In the genomic region with DNA sequence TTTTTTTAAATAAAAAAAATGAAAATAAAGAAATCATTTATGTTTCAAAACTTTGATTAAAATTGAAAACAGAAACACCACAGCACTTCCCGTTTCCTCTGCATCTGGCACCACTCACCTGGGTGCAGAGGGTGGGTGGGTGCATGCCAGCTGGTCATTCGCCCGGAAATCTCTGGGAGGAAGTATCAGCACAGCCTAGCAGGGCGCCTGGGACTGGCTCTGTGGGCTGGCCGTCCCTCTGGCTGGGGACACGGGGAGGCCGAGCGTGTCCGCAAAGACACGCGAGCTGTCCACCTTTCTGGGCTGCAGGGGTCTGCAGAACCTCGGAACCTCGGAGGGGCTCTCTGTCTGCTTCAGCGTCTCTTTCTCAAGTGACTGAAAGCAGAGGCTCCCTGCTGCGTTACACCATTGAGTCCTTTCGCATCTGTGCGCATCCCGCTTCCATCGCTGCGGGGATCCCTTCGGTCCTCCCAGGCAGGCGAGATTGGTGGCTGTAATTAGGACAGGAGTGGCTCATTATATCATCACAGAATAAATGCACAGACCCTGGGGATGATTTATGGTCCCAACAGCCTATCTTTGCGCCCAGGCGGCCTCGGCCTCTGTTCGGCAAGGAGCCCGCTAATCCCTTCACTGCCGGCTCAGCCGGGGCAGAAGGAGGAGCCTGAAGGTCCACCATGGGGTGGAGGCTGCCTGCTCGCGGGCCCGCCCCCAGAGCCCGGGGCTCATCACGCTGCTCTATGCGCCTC, we compare ENCODE assay signal across 8 cellular contexts. TPM values are rescaled to one million over a fixed set of nuclear protein-coding genes. Genes with fewer than 3 reads are reported as not detected.
DNase-seq lines count a peak whose midpoint lies in the region; ATAC-seq and TF ChIP-seq lines count a peak whose summit lies in the region.

No MANE protein-coding gene starts in this region.

- H3K36me3 ChIP-seq in ascending aorta: no peaks in the 10 kb centered on the region
- H3K36me3 ChIP-seq in iPS DF 6.9 (ENCODE audit: control insufficient read depth, insufficient read depth, low read length): no peaks in the 10 kb centered on the region
- H3K36me3 ChIP-seq in skeletal muscle satellite cell (ENCODE audit: insufficient read depth, low read length): no peaks in the 10 kb centered on the region

- H3K27ac ChIP-seq in ascending aorta (peak overlapping the region; percentile 72 to 82), iPS DF 6.9 (ENCODE audit: low read length) (no peak overlapping the region)

- WGBS in iPS DF 6.9 (ENCODE audit: insufficient coverage, insufficient read length): no CpG with 5 or more reads among the region's 35 CpGs

- H3K4me1 ChIP-seq in ascending aorta: peaks cover 7 to 10% of the 10 kb centered on the region in 2 donors
- peaks cover 4% of the 10 kb centered on the region; the same call in 1 of the 2 replicates for H3K4me1 ChIP-seq in iPS DF 6.9 (ENCODE audit: control insufficient read depth, insufficient read depth, low read length)
- peaks cover 18% of the 10 kb centered on the region for H3K4me1 ChIP-seq in skeletal muscle satellite cell (ENCODE audit: control insufficient read depth, insufficient read depth, low read length)

- H3K9ac ChIP-seq in skeletal muscle satellite cell (ENCODE audit: low read depth, low read length): peak overlapping the region; percentile 60

- intact Hi-C loops in ascending aorta (cut with DNase I): no loop called here

- ATAC-seq in GM19467 (IDR thresholded peaks at IDR 0.05; ENCODE audit: unreplicated experiment) (peak; percentile 58), GM18870 (IDR thresholded peaks at IDR 0.05; ENCODE audit: unreplicated experiment) (no peak)

- H3K9me3 ChIP-seq in ascending aorta (no peaks in the 10 kb centered on the region), iPS DF 6.9 (ENCODE audit: control insufficient read depth, insufficient read depth, low read length) (no peaks in the 10 kb centered on the region), skeletal muscle satellite cell (replicated peaks; ENCODE audit: low read length) (no peaks in the 10 kb centered on the region)

- peak overlapping the region; percentile 97 for H3K4me2 ChIP-seq in skeletal muscle satellite cell (ENCODE audit: low read length)

- H3K27me3 ChIP-seq in ascending aorta (no peaks in the 10 kb centered on the region), iPS DF 6.9 (ENCODE audit: control insufficient read depth, insufficient read depth, low read length) (no peaks in the 10 kb centered on the region), skeletal muscle satellite cell (ENCODE audit: control insufficient read depth, insufficient read depth, low read length) (no peaks in the 10 kb centered on the region)

- peak; percentile 72 for DNase-seq in CD1c-positive myeloid dendritic cell (ENCODE audit: extremely low spot score)
- DNase-seq in M059J (ENCODE audit: low read depth): peak; percentile 71
- peak; percentile 60 for DNase-seq in T-helper 9 cell
- DNase-seq in ascending aorta (ENCODE audit: low spot score in 2 of 2): peak in 1 of 2 donors; percentile 85
- DNase-seq in iPS DF 6.9 (ENCODE audit: low read depth, low spot score): no peak

- H3K4me3 ChIP-seq in ascending aorta: peak overlapping the region; percentile 45 to 70
- peak overlapping the region; percentile 24; the same call in 1 of the 2 replicates for H3K4me3 ChIP-seq in iPS DF 6.9 (ENCODE audit: low read length)
- H3K4me3 ChIP-seq in skeletal muscle satellite cell (ENCODE audit: low read length): peak overlapping the region; percentile 66

- TF ChIP-seq CTCF in ascending aorta (IDR thresholded peaks at IDR 0.05): no peak

RNA-seq across cellular contexts. Expression of a gene that starts 17.2 kb away (rescaled TPM):
- total RNA-seq in M059J (2014; rRNA removed; shearing (Covaris generic)): 0.64 and 2.8 TPM in 2 replicates
- total RNA-seq in ascending aorta: 10.0 TPM
- 2.2 and 2.3 TPM in 2 replicates for total RNA-seq in skeletal muscle satellite cell (2012; rRNA removed)
